ENCODE assay signal across 11 cellular contexts in genomic region chr3:183553263-183554026, GRCh38. TPM values are rescaled to one million over a fixed set of nuclear protein-coding genes. Genes with fewer than 3 reads are reported as not detected.
DNase-seq lines count a peak whose midpoint lies in the region; ATAC-seq and TF ChIP-seq lines count a peak whose summit lies in the region.
"Had no signal": no experiment of that assay in that cellular context is flagged by ENCODE, and none has a peak within 500 bp of the region (broad histone marks: within the 10 kb centered on the region; RNA-seq: fewer than 3 reads in every experiment).

No MANE protein-coding gene starts in this region.

- H3K9me2 ChIP-seq in PC-3 (replicated peaks; ENCODE audit: low read length): no peaks in the 10 kb centered on the region

- no peaks in the 10 kb centered on the region for H3K27me3 ChIP-seq in PC-3 (ENCODE audit: low read length)
- no peaks in the 10 kb centered on the region for H3K27me3 ChIP-seq in effector memory CD4-positive, alpha-beta T cell (replicated peaks; ENCODE audit: control insufficient read depth, insufficient read depth, low read length, poor library complexity, severe bottlenecking)
- H3K27me3 ChIP-seq in rectal smooth muscle tissue (ENCODE audit: control insufficient read depth, insufficient read depth, low read length): no peaks in the 10 kb centered on the region
- H3K27me3 ChIP-seq: sigmoid colon had no signal

- H3K4me3 ChIP-seq in GM12865 (ENCODE audit: low read depth, low read length) (peak overlapping the region; percentile 54), PC-3 (ENCODE audit: low read length) (no peak overlapping the region), rectal smooth muscle tissue (ENCODE audit: low read length) (peak overlapping the region; percentile 6)
- peak overlapping the region; percentile 52 for H3K4me3 ChIP-seq in effector memory CD4-positive, alpha-beta T cell (ENCODE audit: insufficient read depth, low read depth, low read length, poor library complexity, severe bottlenecking)
- H3K4me3 ChIP-seq: sigmoid colon had no signal

- H3F3A ChIP-seq in PC-3 (ENCODE audit: low read length, unreplicated experiment): no peaks in the 10 kb centered on the region

- CTCF ChIA-PET in PC-3 (lab: Charles Lee): no interaction called here

- 0 out of 2 replicates have a peak overlapping the region, but pooled peaks have one; percentile 13 for H2AFZ ChIP-seq in PC-3 (ENCODE audit: low read length)

- no peak for DNase-seq in GM12865 (ENCODE audit: low read depth)
- DNase-seq in PC-3: no peak
- no peak for DNase-seq in effector memory CD4-positive, alpha-beta T cell
- DNase-seq in NCI-H2227 (lab: John Stamatoyannopoulos, UW; ENCODE audit: unreplicated experiment): no peak
- no peak for DNase-seq in amygdala (lab: John Stamatoyannopoulos, UW)
- no peak for DNase-seq in NCI-H1417 (lab: John Stamatoyannopoulos, UW)
- DNase-seq: sigmoid colon had no signal

- intact Hi-C loops in PC-3 (cut with micrococcal nuclease): no loop called here

- H3K27ac ChIP-seq in PC-3 (ENCODE audit: low read length) (no peak overlapping the region), rectal smooth muscle tissue (ENCODE audit: low read depth, low read length) (no peak overlapping the region)
- peak overlapping the region; percentile 80 for H3K27ac ChIP-seq in effector memory CD4-positive, alpha-beta T cell (ENCODE audit: insufficient read depth, low read length, poor library complexity, severe bottlenecking)

- no peaks in the 10 kb centered on the region for H3K9me3 ChIP-seq in PC-3 (ENCODE audit: low read length)
- H3K9me3 ChIP-seq in effector memory CD4-positive, alpha-beta T cell (ENCODE audit: control insufficient read depth, low read length): no peaks in the 10 kb centered on the region
- H3K9me3 ChIP-seq: sigmoid colon had no signal

- no peak overlapping the region for H3K9ac ChIP-seq in PC-3 (ENCODE audit: low read length)
- H3K9ac ChIP-seq in rectal smooth muscle tissue (ENCODE audit: low read length): no peak overlapping the region

- H3K79me2 ChIP-seq in PC-3 (ENCODE audit: low read length): no peaks in the 10 kb centered on the region

- POLR2A ChIA-PET in PC-3 (lab: Charles Lee; ENCODE audit: unreplicated experiment): no interaction called here

- BruUV-seq in PC-3 (replicated peaks; lab: Mats Ljungman, UMichigan): no TSS peak

- H4K20me1 ChIP-seq in PC-3 (ENCODE audit: low read length): no peaks in the 10 kb centered on the region

- ATAC-seq in PC-3 (no peak), HG03571 (IDR thresholded peaks at IDR 0.05; ENCODE audit: unreplicated experiment) (no peak)

- H3K4me2 ChIP-seq in PC-3 (ENCODE audit: low read length): no peak overlapping the region

- H3K4me1 ChIP-seq in PC-3 (ENCODE audit: insufficient read depth, low read length) (no peaks in the 10 kb centered on the region), rectal smooth muscle tissue (ENCODE audit: control insufficient read depth, insufficient read depth, low read length) (no peaks in the 10 kb centered on the region)
- H3K4me1 ChIP-seq in effector memory CD4-positive, alpha-beta T cell (ENCODE audit: control insufficient read depth, insufficient read depth, low read length, poor library complexity, severe bottlenecking): peaks cover 29% of the 10 kb centered on the region
- H3K4me1 ChIP-seq: sigmoid colon had no signal

- TF ChIP-seq CTCF in GM12865 (IDR thresholded peaks at IDR 0.05; ENCODE audit: insufficient read depth, low read depth, low read length, missing control alignments) (no peak), PC-3 (conservative IDR thresholded peaks at IDR 0.05; ENCODE audit: low read depth, low read length) (no peak)

- H3K36me3 ChIP-seq in PC-3 (ENCODE audit: low read depth, low read length) (no peaks in the 10 kb centered on the region), rectal smooth muscle tissue (ENCODE audit: control insufficient read depth, insufficient read depth, low read length) (no peaks in the 10 kb centered on the region)
- H3K36me3 ChIP-seq in effector memory CD4-positive, alpha-beta T cell (ENCODE audit: control insufficient read depth, insufficient read depth, low read length): peaks cover under 1% of the 10 kb centered on the region
- H3K36me3 ChIP-seq: sigmoid colon had no signal

RNA-seq across cellular contexts. Expression of gene KLHL6, which starts 2.1 kb away (rescaled TPM):
- total RNA-seq in PC-3 (2014; rRNA removed): not detected in 2 replicates
- total RNA-seq: G401, LHCN-M2 had no signal
